In the genomic region with DNA sequence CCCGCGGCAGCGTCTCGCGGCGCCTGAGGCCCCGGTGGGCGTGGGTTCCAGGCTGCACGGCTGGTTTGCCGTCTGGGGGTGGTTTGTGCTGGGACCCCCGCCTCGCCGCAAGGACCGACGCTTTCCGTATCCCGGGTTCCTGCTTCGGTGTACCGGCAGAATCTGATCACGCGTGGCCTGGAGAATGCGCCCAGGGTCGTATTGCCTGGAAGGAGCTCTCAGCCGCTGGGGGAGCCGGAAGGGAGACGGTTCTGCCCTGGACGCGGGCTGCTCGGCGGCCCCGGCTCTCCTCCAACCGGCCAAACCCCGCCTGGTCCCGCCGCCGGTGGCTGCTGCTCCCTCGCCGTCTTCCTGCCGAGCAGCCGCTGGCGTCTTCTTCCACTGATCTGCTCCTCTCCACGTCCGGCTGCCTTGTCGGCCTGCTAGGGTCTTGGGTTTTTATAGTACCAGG, we compare ENCODE assay signal across 7 cellular contexts. TPM values are rescaled to one million over a fixed set of nuclear protein-coding genes. Genes with fewer than 3 reads are reported as not detected.
A peak's percentile ranks its signal among the peaks of the same experiment; 100 is the strongest.
DNase-seq lines count a peak whose midpoint lies in the region; ATAC-seq and TF ChIP-seq lines count a peak whose summit lies in the region.

No MANE protein-coding gene starts in this region.

- peaks cover 0 to 40% (median 21%) of the 10 kb centered on the region in 7 donors for H3K27me3 ChIP-seq in spleen (replicated peaks in 1 of 7)

- peaks cover 9 to 39% (median 18%) of the 10 kb centered on the region in 6 donors for H3K4me1 ChIP-seq in spleen

- peak overlapping the region; percentile 61 for H3K4me3 Mint-ChIP-seq in activated T-cell treated with anti-CD3 and anti-CD28 coated beads, Interleukin-2, amount 50 U/mL, for 4 hours

- H3K9me3 ChIP-seq in spleen: peaks cover 0 to 3% (median under 1%) of the 10 kb centered on the region in 8 donors

- DNase-seq in GM20000 (ENCODE audit: low spot score) (peak; percentile 38), hepatic stellate cell (ENCODE audit: low spot score) (peak; percentile 54), spleen (no peak), KBM-7 (no peak)
- DNase-seq in activated T-cell treated with anti-CD3 and anti-CD28 coated beads, Interleukin-2, amount 50 U/mL, for 4 hours: no peak

- no peak for TF ChIP-seq POLR2A in spleen (IDR thresholded peaks at IDR 0.05)

- H3K27me3 Mint-ChIP-seq in activated T-cell treated with anti-CD3 and anti-CD28 coated beads, Interleukin-2, amount 50 U/mL, for 4 hours (ENCODE audit: low read depth): peaks cover 28% of the 10 kb centered on the region

- peak overlapping the region in 3 of 8 donors; percentile 26 to 43 (median 33) for H3K27ac ChIP-seq in spleen

- peak; percentile 33 to 35 for ATAC-seq in activated T-cell treated with anti-CD3 and anti-CD28 coated beads, Interleukin-2, amount 50 U/mL, for 4 hours
- ATAC-seq in HG03442 (IDR thresholded peaks at IDR 0.05; ENCODE audit: unreplicated experiment): no peak
- no peak for ATAC-seq in HG02938 (IDR thresholded peaks at IDR 0.05; ENCODE audit: unreplicated experiment)

- peaks cover 20% of the 10 kb centered on the region for H3K4me1 Mint-ChIP-seq in activated T-cell treated with anti-CD3 and anti-CD28 coated beads, Interleukin-2, amount 50 U/mL, for 4 hours (ENCODE audit: low read depth)

- no peaks in the 10 kb centered on the region for H3K9me3 Mint-ChIP-seq in activated T-cell treated with anti-CD3 and anti-CD28 coated beads, Interleukin-2, amount 50 U/mL, for 4 hours

- intact Hi-C loops in spleen (cut with DNase I; ENCODE audit: low total_unique reads): no loop called here

- H3K36me3 ChIP-seq in spleen: no peaks in the 10 kb centered on the region

- peak overlapping the region in 7 of 8 donors; percentile 20 to 69 (median 38) for H3K4me3 ChIP-seq in spleen

- TF ChIP-seq CTCF in GM20000 (IDR thresholded peaks at IDR 0.05; ENCODE audit: extremely low read depth, missing control alignments) (no peak), spleen (IDR thresholded peaks at IDR 0.05 in 8 of 11, conservative IDR thresholded peaks at IDR 0.05 in 3 of 11) (no peak)

- in situ Hi-C loops in KBM-7 (cut with MboI; ENCODE audit: low pct_unique_long_range_greater_than_20kb, low sequenced_read_pairs): no loop called here

- WGBS in spleen, 5 donors: 2 to 7% (median 2%) methylated on average over 26 to 44 of the region's 44 CpGs

- H3K36me3 Mint-ChIP-seq in activated T-cell treated with anti-CD3 and anti-CD28 coated beads, Interleukin-2, amount 50 U/mL, for 4 hours (ENCODE audit: insufficient read depth): no peaks in the 10 kb centered on the region

RNA-seq across cellular contexts. Expression of gene ZNF778, which starts 39.8 kb away (rescaled TPM):
- total RNA-seq in activated T-cell treated with anti-CD3 and anti-CD28 coated beads, Interleukin-2, amount 50 U/mL, for 4 hours: 10 to 100 TPM; 10.2 to 14.0 (median 10.8) TPM
- total RNA-seq in spleen: 10 to 100 TPM in 6 of 7 donors, 1 to 10 TPM in 1; 9.4 to 34.4 (median 12.9) TPM
- 1 to 10 TPM; 1.6 to 3.1 (median 1.8) TPM for polyA plus RNA-seq in spleen

RNA-seq across cellular contexts. Expression of gene SLC22A31, which starts 57.0 kb away (rescaled TPM):
- under 1 TPM; 0.49 to 0.66 (median 0.56) TPM for total RNA-seq in activated T-cell treated with anti-CD3 and anti-CD28 coated beads, Interleukin-2, amount 50 U/mL, for 4 hours
- 1 to 10 TPM in 6 of 7 donors, under 1 TPM in 1; 0.98 to 8.3 (median 4.9) TPM for total RNA-seq in spleen
- 1 to 10 TPM; 1.1 to 5.6 (median 4.2) TPM for polyA plus RNA-seq in spleen

Comparison
In these comparisons a context has a peak if more than half of its experiments do, and no peak if none do; other contexts are left out.
1. DNase-seq: peak in GM20000 (single experiment) and hepatic stellate cell (single experiment); none in activated T-cell treated with anti-CD3 and anti-CD28 coated beads, Interleukin-2, amount 50 U/mL, for 4 hours (single experiment), spleen (single experiment) and KBM-7 (single experiment).
2. ATAC-seq: peak in activated T-cell treated with anti-CD3 and anti-CD28 coated beads, Interleukin-2, amount 50 U/mL, for 4 hours (2 of 2); none in HG03442 (single experiment) and HG02938 (single experiment).